1 cellular context compared by ENCODE assay signal in genomic region chr7:100589341-100589935, GRCh38.
TF ChIP-seq lines count a peak whose summit lies in the region.

No MANE protein-coding gene starts in this region.

TF ChIP-seq in HepG2, 621 proteins besides CTCF, POLR2A, EP300 and RAD21:
- no peak for TF ChIP-seq TFE3 (CRISPR knock-in tag; IDR thresholded peaks at IDR 0.05)
- TF ChIP-seq ZNF780A (CRISPR knock-in tag; IDR thresholded peaks at IDR 0.05): 0 out of 2 replicates have a peak, but pooled peaks have one; percentile 43
- no peak for TF ChIP-seq PRMT3 (CRISPR knock-in tag; IDR thresholded peaks at IDR 0.05; ENCODE audit: borderline replicate concordance, low read depth)
- TF ChIP-seq NR2F1 (CRISPR knock-in tag; IDR thresholded peaks at IDR 0.05): peak in 1 of 2 experiments; percentile 37; a peak in 1 of 4 replicates
- no peak for TF ChIP-seq ZNF709 (CRISPR knock-in tag; IDR thresholded peaks at IDR 0.05)
- no peak for TF ChIP-seq TIGD3 (CRISPR knock-in tag; IDR thresholded peaks at IDR 0.05; ENCODE audit: borderline replicate concordance)
- peak; percentile 54 for TF ChIP-seq NR2F6 (IDR thresholded peaks at IDR 0.05)
- TF ChIP-seq NR2F6 (CRISPR knock-in tag; IDR thresholded peaks at IDR 0.05): peak; percentile 22; the same call in 1 of the 2 replicates
- TF ChIP-seq ZNF281 (CRISPR knock-in tag; IDR thresholded peaks at IDR 0.05; ENCODE audit: borderline replicate concordance): peak; percentile 58; the same call in 1 of the 2 replicates
- no peak for TF ChIP-seq ZBTB21 (CRISPR knock-in tag; IDR thresholded peaks at IDR 0.05)
- no peak for TF ChIP-seq FOXO4 (CRISPR knock-in tag; conservative IDR thresholded peaks at IDR 0.05)
- TF ChIP-seq NR2F2 (IDR thresholded peaks at IDR 0.05; ENCODE audit: borderline replicate concordance, low read depth): 0 out of 2 replicates have a peak, but pooled peaks have one; percentile 52
- peak; percentile 38; the same call in 1 of the 2 replicates for TF ChIP-seq PATZ1 (CRISPR knock-in tag; IDR thresholded peaks at IDR 0.05)
- no peak for TF ChIP-seq ZNF737 (CRISPR knock-in tag; IDR thresholded peaks at IDR 0.05; ENCODE audit: borderline replicate concordance)
- TF ChIP-seq ELF3 (CRISPR knock-in tag; IDR thresholded peaks at IDR 0.05): no peak
- TF ChIP-seq ZNF432 (CRISPR knock-in tag; IDR thresholded peaks at IDR 0.05; ENCODE audit: borderline replicate concordance): no peak
- no peak for TF ChIP-seq FIP1L1 (IDR thresholded peaks at IDR 0.05; ENCODE audit: borderline replicate concordance, insufficient read depth, low read depth, low read length)
